In genomic region chr17:80259642-80260535, GRCh38 we compare ENCODE assay signal across 8 cellular contexts. TPM values are rescaled to one million over a fixed set of nuclear protein-coding genes. Genes with fewer than 3 reads are reported as not detected.
DNase-seq lines count a peak whose midpoint lies in the region; ATAC-seq and TF ChIP-seq lines count a peak whose summit lies in the region.

No MANE protein-coding gene starts in this region.

- intact Hi-C loops in mucosa of descending colon (cut with DNase I, micrococcal nuclease): no loop called here

- peak; percentile 60 for ATAC-seq in mucosa of descending colon
- ATAC-seq in HG03159 (IDR thresholded peaks at IDR 0.05; ENCODE audit: unreplicated experiment): no peak

- peak; percentile 43 for DNase-seq in DMS53 treated with DMSO at 0.1 percent for 48 hours (lab: John Stamatoyannopoulos, UW; ENCODE audit: unreplicated experiment)
- DNase-seq in HEK293T (ENCODE audit: extremely low spot score): peak; percentile 84
- peak; percentile 90 for DNase-seq in NCI-H69 (lab: John Stamatoyannopoulos, UW)
- peak; percentile 68 for DNase-seq in activated T-cell treated with anti-CD3 and anti-CD28 coated beads for 1 hour (ENCODE audit: low read depth)
- peak; percentile 65 for DNase-seq in epithelial cell of esophagus (ENCODE audit: low read depth)
- DNase-seq in mucosa of descending colon: peak; percentile 72 to 89 (median 83)
- peak; percentile 44 to 80 for DNase-seq in stimulated activated CD8-positive, alpha-beta memory T cell treated with anti-CD3 and anti-CD28 coated beads, Interleukin-7, amount 100 ng/mL, for 4 hours (ENCODE audit: low read depth in 2 of 2)

- H3K9me3 ChIP-seq in mucosa of descending colon: no peaks in the 10 kb centered on the region

- CTCF ChIA-PET in HEK293T (lab: Yijun Ruan, JAX): no interaction called here

- POLR2A ChIA-PET in HEK293T (lab: Yijun Ruan, JAX): interaction anchor here (1.0 to 2.4 kb wide), 3 partner anchors 33 to 266 kb away, joined by 4 to 6 read pairs (median 6); partner anchors contain the start of gene GAA

- H3K36me3 ChIP-seq in mucosa of descending colon (ENCODE audit: low read depth): no peaks in the 10 kb centered on the region

- peak overlapping the region; percentile 25 for H3K4me3 ChIP-seq in epithelial cell of esophagus (ENCODE audit: low read length)
- H3K4me3 ChIP-seq in mucosa of descending colon: peak overlapping the region; percentile 29

- TF ChIP-seq CTCF in epithelial cell of esophagus (IDR thresholded peaks at IDR 0.05; ENCODE audit: insufficient read depth, low read depth, low read length, missing control alignments) (no peak), mucosa of descending colon (IDR thresholded peaks at IDR 0.05) (no peak)

- peaks cover 53% of the 10 kb centered on the region for H3K4me1 ChIP-seq in mucosa of descending colon (ENCODE audit: low read depth)

TF ChIP-seq in HEK293T, 16 proteins besides CTCF, POLR2A, EP300 and RAD21:
- TF ChIP-seq FOXM1 (IDR thresholded peaks at IDR 0.05; ENCODE audit: borderline replicate concordance) (peak; percentile 90), FOXA1 (IDR thresholded peaks at IDR 0.05) (no peak)

RNA-seq across cellular contexts. Expression of gene RNF213, which starts 0.8 kb away (rescaled TPM):
- total RNA-seq in mucosa of descending colon: 100 to 1,000 TPM; 135 to 143 (median 136) TPM

RNA-seq across cellular contexts. Expression of gene SLC26A11, which starts 39.7 kb away (rescaled TPM):
- total RNA-seq in mucosa of descending colon: 10 to 100 TPM; 13.8 to 18.1 (median 14.0) TPM

RNA-seq across cellular contexts. Expression of gene SGSH, which starts 39.8 kb away (rescaled TPM):
- 10 to 100 TPM; 39.7 to 44.8 (median 42.5) TPM for total RNA-seq in mucosa of descending colon
